1 cellular context compared by ENCODE assay signal in the genomic region with DNA sequence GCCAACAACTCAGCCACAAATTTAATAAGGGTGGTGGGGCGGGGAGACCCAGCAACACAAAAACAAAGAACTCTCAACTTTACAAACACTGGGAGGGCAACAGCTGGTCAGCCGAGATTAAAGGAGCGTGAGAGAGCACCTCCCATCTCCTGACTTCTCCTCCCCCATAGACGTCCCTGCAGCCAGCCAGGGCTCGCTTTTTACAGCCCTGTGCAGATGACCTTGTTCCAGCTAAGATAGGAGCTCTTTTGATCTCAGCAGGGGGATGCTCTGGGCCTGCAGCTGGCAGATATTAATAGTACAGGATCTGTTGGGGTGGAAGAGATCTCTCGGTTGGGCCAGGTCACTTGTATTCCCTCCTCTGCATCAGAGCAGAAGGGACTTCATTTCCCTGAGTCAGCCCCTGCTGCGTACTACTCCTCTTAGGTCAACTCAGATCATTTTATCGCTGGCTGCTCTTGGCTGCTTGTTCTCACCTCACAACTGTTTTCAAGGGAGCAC.
TF ChIP-seq lines count a peak whose summit lies in the region.

No MANE protein-coding gene starts in this region.

TF ChIP-seq in K562, 482 proteins besides CTCF, POLR2A, EP300 and RAD21 (continued from another document):
- TF ChIP-seq FOXK2 (conservative IDR thresholded peaks at IDR 0.05 in 1 of 2, IDR thresholded peaks at IDR 0.05 in 1 of 2; ENCODE audit: low read depth in 2 of 2) (peak; percentile 54 to 55; a peak in 1 of 4 replicates), SREBF2 (CRISPR knock-in tag; IDR thresholded peaks at IDR 0.05) (no peak), ZNF77 (CRISPR knock-in tag; IDR thresholded peaks at IDR 0.05) (no peak), ZNF146 (CRISPR knock-in tag; IDR thresholded peaks at IDR 0.05; ENCODE audit: unreplicated experiment) (no peak), NRF1 (conservative IDR thresholded peaks at IDR 0.05 in 1 of 2, IDR thresholded peaks at IDR 0.05 in 1 of 2) (peak; percentile 36 to 49; a peak in 3 of 4 replicates), JUN (IDR thresholded peaks at IDR 0.05; ENCODE audit: borderline replicate concordance, low read depth, low read length) (0 out of 2 replicates have a peak, but pooled peaks have one; percentile 20), JUN (CRISPR knock-in tag; IDR thresholded peaks at IDR 0.05; ENCODE audit: borderline replicate concordance) (no peak), ADNP (tag; IDR thresholded peaks at IDR 0.05) (no peak), ZNF830 (CRISPR knock-in tag; IDR thresholded peaks at IDR 0.05) (no peak), ZNF431 (CRISPR knock-in tag; IDR thresholded peaks at IDR 0.05) (no peak)
- TF ChIP-seq, protein P1, sequence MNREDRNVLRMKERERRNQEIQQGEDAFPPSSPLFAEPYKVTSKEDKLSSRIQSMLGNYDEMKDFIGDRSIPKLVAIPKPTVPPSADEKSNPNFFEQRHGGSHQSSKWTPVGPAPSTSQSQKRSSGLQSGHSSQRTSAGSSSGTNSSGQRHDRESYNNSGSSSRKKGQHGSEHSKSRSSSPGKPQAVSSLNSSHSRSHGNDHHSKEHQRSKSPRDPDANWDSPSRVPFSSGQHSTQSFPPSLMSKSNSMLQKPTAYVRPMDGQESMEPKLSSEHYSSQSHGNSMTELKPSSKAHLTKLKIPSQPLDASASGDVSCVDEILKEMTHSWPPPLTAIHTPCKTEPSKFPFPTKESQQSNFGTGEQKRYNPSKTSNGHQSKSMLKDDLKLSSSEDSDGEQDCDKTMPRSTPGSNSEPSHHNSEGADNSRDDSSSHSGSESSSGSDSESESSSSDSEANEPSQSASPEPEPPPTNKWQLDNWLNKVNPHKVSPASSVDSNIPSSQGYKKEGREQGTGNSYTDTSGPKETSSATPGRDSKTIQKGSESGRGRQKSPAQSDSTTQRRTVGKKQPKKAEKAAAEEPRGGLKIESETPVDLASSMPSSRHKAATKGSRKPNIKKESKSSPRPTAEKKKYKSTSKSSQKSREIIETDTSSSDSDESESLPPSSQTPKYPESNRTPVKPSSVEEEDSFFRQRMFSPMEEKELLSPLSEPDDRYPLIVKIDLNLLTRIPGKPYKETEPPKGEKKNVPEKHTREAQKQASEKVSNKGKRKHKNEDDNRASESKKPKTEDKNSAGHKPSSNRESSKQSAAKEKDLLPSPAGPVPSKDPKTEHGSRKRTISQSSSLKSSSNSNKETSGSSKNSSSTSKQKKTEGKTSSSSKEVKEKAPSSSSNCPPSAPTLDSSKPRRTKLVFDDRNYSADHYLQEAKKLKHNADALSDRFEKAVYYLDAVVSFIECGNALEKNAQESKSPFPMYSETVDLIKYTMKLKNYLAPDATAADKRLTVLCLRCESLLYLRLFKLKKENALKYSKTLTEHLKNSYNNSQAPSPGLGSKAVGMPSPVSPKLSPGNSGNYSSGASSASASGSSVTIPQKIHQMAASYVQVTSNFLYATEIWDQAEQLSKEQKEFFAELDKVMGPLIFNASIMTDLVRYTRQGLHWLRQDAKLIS (CRISPR knock-in tag; IDR thresholded peaks at IDR 0.05): no peak
- TF ChIP-seq, protein P2, sequence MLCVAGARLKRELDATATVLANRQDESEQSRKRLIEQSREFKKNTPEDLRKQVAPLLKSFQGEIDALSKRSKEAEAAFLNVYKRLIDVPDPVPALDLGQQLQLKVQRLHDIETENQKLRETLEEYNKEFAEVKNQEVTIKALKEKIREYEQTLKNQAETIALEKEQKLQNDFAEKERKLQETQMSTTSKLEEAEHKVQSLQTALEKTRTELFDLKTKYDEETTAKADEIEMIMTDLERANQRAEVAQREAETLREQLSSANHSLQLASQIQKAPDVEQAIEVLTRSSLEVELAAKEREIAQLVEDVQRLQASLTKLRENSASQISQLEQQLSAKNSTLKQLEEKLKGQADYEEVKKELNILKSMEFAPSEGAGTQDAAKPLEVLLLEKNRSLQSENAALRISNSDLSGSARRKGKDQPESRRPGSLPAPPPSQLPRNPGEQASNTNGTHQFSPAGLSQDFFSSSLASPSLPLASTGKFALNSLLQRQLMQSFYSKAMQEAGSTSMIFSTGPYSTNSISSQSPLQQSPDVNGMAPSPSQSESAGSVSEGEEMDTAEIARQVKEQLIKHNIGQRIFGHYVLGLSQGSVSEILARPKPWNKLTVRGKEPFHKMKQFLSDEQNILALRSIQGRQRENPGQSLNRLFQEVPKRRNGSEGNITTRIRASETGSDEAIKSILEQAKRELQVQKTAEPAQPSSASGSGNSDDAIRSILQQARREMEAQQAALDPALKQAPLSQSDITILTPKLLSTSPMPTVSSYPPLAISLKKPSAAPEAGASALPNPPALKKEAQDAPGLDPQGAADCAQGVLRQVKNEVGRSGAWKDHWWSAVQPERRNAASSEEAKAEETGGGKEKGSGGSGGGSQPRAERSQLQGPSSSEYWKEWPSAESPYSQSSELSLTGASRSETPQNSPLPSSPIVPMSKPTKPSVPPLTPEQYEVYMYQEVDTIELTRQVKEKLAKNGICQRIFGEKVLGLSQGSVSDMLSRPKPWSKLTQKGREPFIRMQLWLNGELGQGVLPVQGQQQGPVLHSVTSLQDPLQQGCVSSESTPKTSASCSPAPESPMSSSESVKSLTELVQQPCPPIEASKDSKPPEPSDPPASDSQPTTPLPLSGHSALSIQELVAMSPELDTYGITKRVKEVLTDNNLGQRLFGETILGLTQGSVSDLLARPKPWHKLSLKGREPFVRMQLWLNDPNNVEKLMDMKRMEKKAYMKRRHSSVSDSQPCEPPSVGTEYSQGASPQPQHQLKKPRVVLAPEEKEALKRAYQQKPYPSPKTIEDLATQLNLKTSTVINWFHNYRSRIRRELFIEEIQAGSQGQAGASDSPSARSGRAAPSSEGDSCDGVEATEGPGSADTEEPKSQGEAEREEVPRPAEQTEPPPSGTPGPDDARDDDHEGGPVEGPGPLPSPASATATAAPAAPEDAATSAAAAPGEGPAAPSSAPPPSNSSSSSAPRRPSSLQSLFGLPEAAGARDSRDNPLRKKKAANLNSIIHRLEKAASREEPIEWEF (CRISPR knock-in tag; IDR thresholded peaks at IDR 0.05): peak; percentile 67; the same call in 1 of the 2 replicates
